Comparison of ENCODE assay signal across 8 cellular contexts in genomic region chr12:57751788-57752667, GRCh38. TPM values are rescaled to one million over a fixed set of nuclear protein-coding genes. Genes with fewer than 3 reads are reported as not detected.
A peak's percentile ranks its signal among the peaks of the same experiment; 100 is the strongest.
DNase-seq lines count a peak whose midpoint lies in the region; ATAC-seq and TF ChIP-seq lines count a peak whose summit lies in the region.

Gene CDK4 (minus strand): TSS chr12:57752310. CDS start chr12:57751717, 593 bp downstream.

- no peak for TF ChIP-seq CTCF in epithelial cell of esophagus (IDR thresholded peaks at IDR 0.05; ENCODE audit: insufficient read depth, low read depth, low read length, missing control alignments)

- no peaks in the 10 kb centered on the region for H3K27me3 Mint-ChIP-seq in IgD-negative memory B cell

- peak within 1 kb of the TSS; percentile 77 to 95 (median 90) for H3K4me3 Mint-ChIP-seq in IgD-negative memory B cell

- H3K4me1 Mint-ChIP-seq in IgD-negative memory B cell, result peaks cover 22 to 44% (median 43%) of the 10 kb centered on the region in 3 donors

- peak; percentile 66 for ATAC-seq in GM21529 (IDR thresholded peaks at IDR 0.05; ENCODE audit: unreplicated experiment)

- peaks cover 1% of the 10 kb centered on the region for H3K36me3 Mint-ChIP-seq in IgD-negative memory B cell

- peak within 1 kb of the TSS; percentile 94 for H3K4me3 ChIP-seq in epithelial cell of esophagus (ENCODE audit: low read length)
- H3K4me3 ChIP-seq in mononuclear cell (ENCODE audit: low read length), result peak within 1 kb of the TSS; percentile 72

- peak within 1 kb of the TSS; percentile 85 to 98 (median 96) for H3K27ac Mint-ChIP-seq in IgD-negative memory B cell

- DNase-seq in DMS 273 treated with DMSO at 0.1 percent for 48 hours (lab: John Stamatoyannopoulos, UW) (peak; percentile 95), OCI-M2 (lab: John Stamatoyannopoulos, UW; ENCODE audit: unreplicated experiment) (peak; percentile 84), activated T-cell treated with anti-CD3 and anti-CD28 coated beads for 4 hours (peak; percentile 95), epithelial cell of esophagus (ENCODE audit: low read depth) (peak; percentile 100)
- peak; percentile 94 to 97 for DNase-seq in stimulated activated CD8-positive, alpha-beta memory T cell treated with anti-CD3 and anti-CD28 coated beads, Interleukin-4, amount 100 ng/mL, for 1 hour (ENCODE audit: low read depth in 2 of 2, low spot score in 1 of 2)

- H3K4me1 ChIP-seq in mononuclear cell (ENCODE audit: insufficient read depth, low read length), result peaks cover 53% of the 10 kb centered on the region

- H3K9me3 ChIP-seq in mononuclear cell (ENCODE audit: low read depth, low read length), result no peaks in the 10 kb centered on the region

- H3K9me3 Mint-ChIP-seq in IgD-negative memory B cell, result no peaks in the 10 kb centered on the region

- H3K27me3 ChIP-seq in mononuclear cell (ENCODE audit: insufficient read depth, low read length), result no peaks in the 10 kb centered on the region

RNA-seq across cellular contexts. Expression of gene CDK4, which starts in this region (rescaled TPM):
- polyA plus RNA-seq in IgD-negative memory B cell, result 77.4 TPM
- 9.2 TPM for total RNA-seq in mononuclear cell

Comparison
In these comparisons a context has a peak if more than half of its experiments do, and no peak if none do; other contexts are left out.
1. Peak in every context shown above with its lines: DNase-seq, ATAC-seq and H3K4me3 ChIP-seq.